ENCODE assay signal across 9 cellular contexts in the genomic region with DNA sequence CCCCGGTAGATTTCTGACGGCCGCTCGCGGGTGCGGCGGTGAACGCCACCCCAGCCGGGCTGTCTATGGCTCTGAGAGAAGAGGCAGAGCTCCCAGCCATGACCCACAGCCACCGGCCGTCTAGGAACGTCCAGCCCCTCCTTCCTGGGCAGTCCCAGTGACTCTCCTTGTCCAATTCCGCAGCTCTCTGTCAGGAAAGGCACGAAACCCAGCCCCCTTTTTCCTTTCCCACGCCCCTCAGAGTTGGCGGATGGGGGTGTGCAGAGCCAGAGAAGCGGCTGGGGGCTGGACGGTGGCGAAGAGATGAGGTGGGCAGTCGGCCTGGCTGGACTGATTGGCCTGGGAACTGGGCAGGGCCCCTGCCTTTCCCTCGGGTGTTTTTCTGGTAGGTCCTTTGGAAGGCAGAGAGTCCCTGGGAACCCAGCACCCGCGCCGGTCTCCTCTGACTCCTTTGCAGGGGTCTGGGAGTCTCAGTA. TPM values are rescaled to one million over a fixed set of nuclear protein-coding genes. Genes with fewer than 3 reads are reported as not detected.
DNase-seq lines count a peak whose midpoint lies in the region; TF ChIP-seq lines count a peak whose summit lies in the region.
"Had no signal": no experiment of that assay in that cellular context is flagged by ENCODE, and none has a peak within 500 bp of the region (broad histone marks: within the 10 kb centered on the region; RNA-seq: fewer than 3 reads in every experiment).

No MANE protein-coding gene starts in this region.

- peaks cover 3% of the 10 kb centered on the region for H3K36me3 Mint-ChIP-seq in activated naive CD4-positive, alpha-beta T cell treated with anti-CD3 and anti-CD28 coated beads for 36 hours (ENCODE audit: low read depth)
- peaks cover 5% of the 10 kb centered on the region for H3K36me3 Mint-ChIP-seq in mesothelial cell of epicardium

- no peak for DNase-seq in activated naive CD4-positive, alpha-beta T cell treated with anti-CD3 and anti-CD28 coated beads for 36 hours
- no peak for DNase-seq in activated naive CD4-positive, alpha-beta T cell treated with Interleukin-2 at 50 U/mL for 16 hours
- DNase-seq in astrocyte of the hippocampus (ENCODE audit: low read depth, low spot score) (peak; percentile 13), mesothelial cell of epicardium (ENCODE audit: low spot score in 2 of 2, unreplicated experiment in 2 of 2) (no peak), ureter (ENCODE audit: low spot score) (peak; percentile 43), HCEC 1CT (no peak), GF-D8 (lab: John Stamatoyannopoulos, UW) (no peak), NCI-H146 (lab: John Stamatoyannopoulos, UW) (no peak)
- DNase-seq: NCI-H526 treated with DMSO at 0.1 percent for 48 hours had no signal

- H3K4me3 Mint-ChIP-seq in activated naive CD4-positive, alpha-beta T cell treated with anti-CD3 and anti-CD28 coated beads for 36 hours, result peak overlapping the region; percentile 26
- H3K4me3 Mint-ChIP-seq in mesothelial cell of epicardium, result peak overlapping the region; percentile 45

- no peak overlapping the region for H3K27ac Mint-ChIP-seq in activated naive CD4-positive, alpha-beta T cell treated with anti-CD3 and anti-CD28 coated beads for 36 hours
- no peak overlapping the region for H3K27ac Mint-ChIP-seq in mesothelial cell of epicardium

- no peak for TF ChIP-seq CTCF in mesothelial cell of epicardium (IDR thresholded peaks at IDR 0.05; ENCODE audit: unreplicated experiment)

- no peaks in the 10 kb centered on the region for H3K9me3 Mint-ChIP-seq in activated naive CD4-positive, alpha-beta T cell treated with anti-CD3 and anti-CD28 coated beads for 36 hours
- H3K9me3 Mint-ChIP-seq in mesothelial cell of epicardium, result no peaks in the 10 kb centered on the region

- peaks cover 4% of the 10 kb centered on the region for H3K4me1 Mint-ChIP-seq in activated naive CD4-positive, alpha-beta T cell treated with anti-CD3 and anti-CD28 coated beads for 36 hours (ENCODE audit: low read depth)
- H3K4me1 Mint-ChIP-seq in mesothelial cell of epicardium, result peaks cover 22% of the 10 kb centered on the region

- CTCF ChIA-PET in activated naive CD4-positive, alpha-beta T cell treated with anti-CD3 and anti-CD28 coated beads for 36 hours (lab: Charles Lee), result interaction anchor here (0.6 to 1.6 kb wide), 4 partner anchors 58 to 187 kb away, joined by 3 to 6 read pairs (median 4); a partner anchor contains a TSS

- H3K27me3 Mint-ChIP-seq in activated naive CD4-positive, alpha-beta T cell treated with anti-CD3 and anti-CD28 coated beads for 36 hours (ENCODE audit: low read depth), result peaks cover 40% of the 10 kb centered on the region
- peaks cover 74% of the 10 kb centered on the region for H3K27me3 Mint-ChIP-seq in mesothelial cell of epicardium (ENCODE audit: low read depth)

- intact Hi-C loops in activated naive CD4-positive, alpha-beta T cell treated with anti-CD3 and anti-CD28 coated beads for 36 hours (cut with micrococcal nuclease), result no loop called here

RNA-seq across cellular contexts. Expression of a gene that starts 1.5 kb away (rescaled TPM):
- 1 to 10 TPM; 3.2 to 3.5 TPM for total RNA-seq in activated naive CD4-positive, alpha-beta T cell treated with anti-CD3 and anti-CD28 coated beads for 36 hours
- total RNA-seq in mesothelial cell of epicardium, result 65.5 to 78.8 TPM (median 66.4 TPM) in 3 replicates
- 30.3 TPM for total RNA-seq in ureter

RNA-seq across cellular contexts. Expression of a gene that starts 30.0 kb away (rescaled TPM):
- total RNA-seq in activated naive CD4-positive, alpha-beta T cell treated with anti-CD3 and anti-CD28 coated beads for 36 hours, result 100 to 1,000 TPM; 123 to 125 TPM
- 87.9 to 93.1 TPM (median 91.6 TPM) in 3 replicates for total RNA-seq in mesothelial cell of epicardium
- 79.8 TPM for total RNA-seq in ureter

RNA-seq across cellular contexts. Expression of a gene that starts 41.6 kb away (rescaled TPM):
- 100 to 1,000 TPM; 385 to 405 TPM for total RNA-seq in activated naive CD4-positive, alpha-beta T cell treated with anti-CD3 and anti-CD28 coated beads for 36 hours
- 258 to 275 TPM (median 267 TPM) in 3 replicates for total RNA-seq in mesothelial cell of epicardium
- total RNA-seq in ureter, result 179 TPM

Comparison
In these comparisons a context has a peak if more than half of its experiments do, and no peak if none do; other contexts are left out.
1. DNase-seq: peak in astrocyte of the hippocampus (single experiment) and ureter (single experiment); none in activated naive CD4-positive, alpha-beta T cell treated with anti-CD3 and anti-CD28 coated beads for 36 hours (single experiment), activated naive CD4-positive, alpha-beta T cell treated with Interleukin-2 at 50 U/mL for 16 hours (single experiment), mesothelial cell of epicardium (0 of 2), HCEC 1CT (single experiment), GF-D8 (single experiment) and NCI-H146 (single experiment).